ENCODE assay signal across 7 cellular contexts in the genomic region with DNA sequence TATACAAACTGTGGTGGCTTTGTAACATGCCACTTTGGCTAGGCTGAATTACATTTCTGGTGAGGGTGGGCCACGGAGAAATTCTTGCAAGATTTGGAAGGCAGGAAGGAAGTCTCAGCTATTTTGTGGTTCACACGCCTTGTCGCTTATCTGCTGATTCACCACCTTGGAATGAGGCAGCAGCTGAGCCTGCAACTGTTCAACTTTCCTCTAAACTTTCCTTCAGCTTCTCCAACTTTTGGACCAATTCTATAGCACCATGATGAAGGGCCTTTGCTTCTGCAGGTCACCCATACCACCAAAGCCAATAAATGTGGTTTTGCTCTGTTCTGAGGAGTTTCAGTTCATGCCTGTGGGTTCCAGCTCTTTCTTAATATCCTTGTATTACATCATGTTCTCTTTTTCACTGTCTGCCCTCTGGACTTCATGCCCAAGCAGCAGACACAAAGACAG.
A peak's percentile ranks its signal among the peaks of the same experiment; 100 is the strongest.
DNase-seq lines count a peak whose midpoint lies in the region; ATAC-seq and TF ChIP-seq lines count a peak whose summit lies in the region.

No MANE protein-coding gene starts in this region.

- no peaks in the 10 kb centered on the region for H3K27me3 ChIP-seq in gastroesophageal sphincter

- DNase-seq in HPDE6-E6E7 (ENCODE audit: extremely low spot score) (peak; percentile 49), SW 1271 (lab: John Stamatoyannopoulos, UW) (peak; percentile 73 to 95), medulla oblongata (ENCODE audit: extremely low spot score) (no peak)
- peak; percentile 0 to 1 for DNase-seq in stimulated activated CD8-positive, alpha-beta memory T cell treated with anti-CD3 and anti-CD28 coated beads, Interleukin-7, amount 100 ng/mL, for 1 hour (ENCODE audit: low read depth in 2 of 2)

- ATAC-seq in gastroesophageal sphincter (peak; percentile 60), HG03439 (IDR thresholded peaks at IDR 0.05; ENCODE audit: unreplicated experiment) (no peak)
- no peak for ATAC-seq in activated CD4-positive, CD25-positive, alpha-beta regulatory T cell treated with anti-CD3 and anti-CD28 coated beads, Interleukin-2, amount 50 U/mL, for 24 hours

- 46% methylated on average over 3 of the region's 3 CpGs; no CpG with 5 or more reads in 1 of the 2 donors for WGBS in gastroesophageal sphincter (ENCODE audit: low coverage in 1 of 2), 2 donors

- no peaks in the 10 kb centered on the region for H3K36me3 ChIP-seq in gastroesophageal sphincter

- peak overlapping the region in 1 of 4 donors; percentile 1 for H3K27ac ChIP-seq in gastroesophageal sphincter

- TF ChIP-seq CTCF in gastroesophageal sphincter (IDR thresholded peaks at IDR 0.05): no peak

- TF ChIP-seq POLR2A in gastroesophageal sphincter (IDR thresholded peaks at IDR 0.05): no peak

- peaks cover 0 to 25% (median 0%) of the 10 kb centered on the region in 3 donors for H3K4me1 ChIP-seq in gastroesophageal sphincter

- TF ChIP-seq EP300 in gastroesophageal sphincter (IDR thresholded peaks at IDR 0.05): no peak

- no peak overlapping the region for H3K4me3 ChIP-seq in gastroesophageal sphincter

- no peaks in the 10 kb centered on the region for H3K9me3 ChIP-seq in gastroesophageal sphincter
